In genomic region chr16:88451586-88452484, GRCh38 we compare ENCODE assay signal across 2 cellular contexts.
TF ChIP-seq lines count a peak whose summit lies in the region.

No MANE protein-coding gene starts in this region.

TF ChIP-seq in SK-N-SH, 30 proteins besides CTCF, POLR2A, EP300 and RAD21 (continued from another document):
- no peak for TF ChIP-seq PBX3 (IDR thresholded peaks at IDR 0.05)
- TF ChIP-seq GABPA (IDR thresholded peaks at IDR 0.05; ENCODE audit: low read depth), result no peak
- no peak for TF ChIP-seq YY1 (IDR thresholded peaks at IDR 0.05; ENCODE audit: low read depth)
- no peak for TF ChIP-seq GATA2 (CRISPR knock-in tag; IDR thresholded peaks at IDR 0.05)
- TF ChIP-seq ZBTB33 (IDR thresholded peaks at IDR 0.05; ENCODE audit: borderline replicate concordance, low read depth), result no peak

TF ChIP-seq in SK-N-SH treated with all-trans-retinoic acid at 6 μM for 48 hours, 23 proteins besides CTCF, POLR2A, EP300 and RAD21 (continued from another document):
- TF ChIP-seq TSHZ2 (CRISPR knock-in tag; IDR thresholded peaks at IDR 0.05), result no peak
- TF ChIP-seq RARB (CRISPR knock-in tag; IDR thresholded peaks at IDR 0.05), result no peak
- TF ChIP-seq GLIS3 (CRISPR knock-in tag; IDR thresholded peaks at IDR 0.05), result no peak
- TF ChIP-seq CSDC2 (CRISPR knock-in tag; IDR thresholded peaks at IDR 0.05), result no peak
- TF ChIP-seq TOX (CRISPR knock-in tag; IDR thresholded peaks at IDR 0.05; ENCODE audit: borderline replicate concordance), result no peak
- no peak for TF ChIP-seq ZFP3 (CRISPR knock-in tag; IDR thresholded peaks at IDR 0.05)
- TF ChIP-seq ZNF565 (CRISPR knock-in tag; conservative IDR thresholded peaks at IDR 0.05; ENCODE audit: low read depth), result no peak
- TF ChIP-seq OSR1 (CRISPR knock-in tag; IDR thresholded peaks at IDR 0.05), result no peak
